21 cellular contexts compared by ENCODE assay signal in the genomic region with DNA sequence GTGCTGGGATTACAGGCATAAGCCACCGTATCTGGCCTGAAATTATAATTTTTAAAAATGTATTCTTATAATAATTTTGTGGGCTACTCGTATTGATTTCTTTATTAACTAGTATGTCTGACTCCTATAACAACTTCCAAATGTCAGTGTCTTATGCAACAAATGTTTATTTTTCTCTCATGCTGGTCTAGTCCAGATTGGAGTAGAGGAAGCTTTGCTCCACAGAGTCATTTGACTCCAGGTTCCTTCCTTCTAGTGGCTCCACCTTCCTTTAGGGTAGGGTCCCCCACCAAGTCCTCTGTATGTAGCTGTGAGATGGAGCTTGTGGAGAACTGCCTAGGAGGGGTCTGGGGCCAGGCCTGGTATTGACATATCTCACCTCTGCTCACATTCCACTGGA. TPM values are rescaled to one million over a fixed set of nuclear protein-coding genes. Genes with fewer than 3 reads are reported as not detected.
DNase-seq lines count a peak whose midpoint lies in the region; ATAC-seq and TF ChIP-seq lines count a peak whose summit lies in the region.
"Had no signal": no experiment of that assay in that cellular context is flagged by ENCODE, and none has a peak within 500 bp of the region (broad histone marks: within the 10 kb centered on the region; RNA-seq: fewer than 3 reads in every experiment).

No MANE protein-coding gene starts in this region.

- H3K9me3 ChIP-seq in Panc1 (ENCODE audit: control insufficient read depth, insufficient read depth, low read depth, low read length) (no peaks in the 10 kb centered on the region), transverse colon (no peaks in the 10 kb centered on the region)
- H3K9me3 ChIP-seq: Peyer's patch had no signal

- H3K27me3 ChIP-seq in Panc1 (ENCODE audit: control insufficient read depth, insufficient read depth, low read length), result no peaks in the 10 kb centered on the region
- no peaks in the 10 kb centered on the region for H3K27me3 ChIP-seq in transverse colon
- H3K27me3 ChIP-seq: Peyer's patch had no signal

- H3K27ac ChIP-seq in Panc1 (ENCODE audit: low read length) (no peak overlapping the region), transverse colon (no peak overlapping the region)
- H3K27ac ChIP-seq: C4-2B, KMS-11, Peyer's patch had no signal

- peaks cover 10 to 40% of the 10 kb centered on the region in 2 donors for H3K36me3 Mint-ChIP-seq in activated T-cell treated with anti-CD3 and anti-CD28 coated beads, Interleukin-2, amount 50 U/mL, for 72 hours (ENCODE audit: insufficient read depth in 2 of 2)
- H3K36me3 Mint-ChIP-seq in activated T-cell treated with anti-CD3 and anti-CD28 coated beads, Interleukin-2, amount 50 U/mL, for 4 hours (ENCODE audit: insufficient read depth), result no peaks in the 10 kb centered on the region

- no peak for TF ChIP-seq POLR2A in transverse colon (IDR thresholded peaks at IDR 0.05)

- H3K4me3 Mint-ChIP-seq in activated T-cell treated with anti-CD3 and anti-CD28 coated beads, Interleukin-2, amount 50 U/mL, for 72 hours, result peak overlapping the region; percentile 18 to 39
- no peak overlapping the region for H3K4me3 Mint-ChIP-seq in activated T-cell treated with anti-CD3 and anti-CD28 coated beads, Interleukin-2, amount 50 U/mL, for 4 hours
- H3K4me3 Mint-ChIP-seq: H9 had no signal

- 90 to 94% methylated on average over 2 of the region's 2 CpGs for WGBS in transverse colon (ENCODE audit: low coverage in 1 of 2), 2 donors

- no peaks in the 10 kb centered on the region for H3K9me3 Mint-ChIP-seq in activated T-cell treated with anti-CD3 and anti-CD28 coated beads, Interleukin-2, amount 50 U/mL, for 72 hours
- H3K9me3 Mint-ChIP-seq in activated T-cell treated with anti-CD3 and anti-CD28 coated beads, Interleukin-2, amount 50 U/mL, for 4 hours, result no peaks in the 10 kb centered on the region
- H3K9me3 Mint-ChIP-seq: H9 had no signal

- intact Hi-C loops in Panc1 (cut with micrococcal nuclease; ENCODE audit: unreplicated experiment) (no loop called here), transverse colon (cut with DNase I; ENCODE audit: low total_unique reads) (no loop called here)

- peaks cover 3% of the 10 kb centered on the region; the same call in 1 of the 2 replicates for H3K4me1 ChIP-seq in Panc1 (ENCODE audit: control insufficient read depth, insufficient read depth, low read length)
- no peaks in the 10 kb centered on the region for H3K4me1 ChIP-seq in transverse colon
- H3K4me1 ChIP-seq: Peyer's patch had no signal

- H3K4me1 Mint-ChIP-seq in activated T-cell treated with anti-CD3 and anti-CD28 coated beads, Interleukin-2, amount 50 U/mL, for 72 hours (ENCODE audit: low read depth), result peaks cover 55% of the 10 kb centered on the region
- H3K4me1 Mint-ChIP-seq in activated T-cell treated with anti-CD3 and anti-CD28 coated beads, Interleukin-2, amount 50 U/mL, for 4 hours (ENCODE audit: low read depth), result peaks cover 20% of the 10 kb centered on the region
- H3K4me1 Mint-ChIP-seq: H9 had no signal

- TF ChIP-seq EP300 in transverse colon (IDR thresholded peaks at IDR 0.05; ENCODE audit: low read depth), result no peak

- CTCF ChIA-PET in Panc1 (lab: Charles Lee), result interaction anchor here (0.7 kb wide), 1 partner anchor 140 kb away, joined by 3 read pairs; no protein-coding TSS in a partner anchor

- H3K27ac Mint-ChIP-seq in activated T-cell treated with anti-CD3 and anti-CD28 coated beads, Interleukin-2, amount 50 U/mL, for 72 hours, result no peak overlapping the region
- H3K27ac Mint-ChIP-seq: H9 had no signal

- BruUV-seq in Panc1 (replicated peaks; lab: Mats Ljungman, UMichigan), result no TSS peak

- no peak for ATAC-seq in activated T-cell treated with anti-CD3 and anti-CD28 coated beads, Interleukin-2, amount 50 U/mL, for 72 hours (replicated peaks in 1 of 2)
- ATAC-seq in activated T-cell treated with anti-CD3 and anti-CD28 coated beads, Interleukin-2, amount 50 U/mL, for 4 hours, result no peak
- peak; percentile 57 for ATAC-seq in Panc1
- ATAC-seq: GM12878, SK-N-SH treated with all-trans-retinoic acid at 6 μM for 48 hours had no signal

- no peak overlapping the region for H3K4me3 ChIP-seq in Panc1 (ENCODE audit: low read depth in 2 of 2, low read length in 2 of 2)
- no peak overlapping the region for H3K4me3 ChIP-seq in transverse colon
- H3K4me3 ChIP-seq: GM12878, Peyer's patch had no signal

- POLR2A ChIA-PET in Panc1 (lab: Charles Lee), result no interaction called here

- no peak for TF ChIP-seq CTCF in Panc1 (IDR thresholded peaks at IDR 0.05)
- no peak for TF ChIP-seq CTCF in transverse colon (IDR thresholded peaks at IDR 0.05)

- H3K36me3 ChIP-seq in Panc1 (ENCODE audit: control insufficient read depth, insufficient read depth, low read length), result peaks cover 66% of the 10 kb centered on the region
- H3K36me3 ChIP-seq in transverse colon, result no peaks in the 10 kb centered on the region
- H3K36me3 ChIP-seq: Peyer's patch had no signal

- DNase-seq in activated T-cell treated with anti-CD3 and anti-CD28 coated beads, Interleukin-2, amount 50 U/mL, for 72 hours, result no peak
- DNase-seq in activated T-cell treated with anti-CD3 and anti-CD28 coated beads, Interleukin-2, amount 50 U/mL, for 4 hours, result no peak
- no peak for DNase-seq in Panc1 (ENCODE audit: low read depth, low spot score)
- peak; percentile 34 for DNase-seq in fibroblast of peridontal ligament (ENCODE audit: extremely low read depth)
- DNase-seq in SW 1271 (lab: John Stamatoyannopoulos, UW), result no peak
- DNase-seq in transverse colon, result no peak
- DNase-seq in SKM-1 treated with dmso at 0.1 percent for 144 hours (lab: John Stamatoyannopoulos, UW; ENCODE audit: unreplicated experiment), result no peak
- DNase-seq: DMS79 treated with DMSO at 0.1 percent for 48 hours; H9; MV-4-11; NCI-H1105 treated with DMSO at 0.1 percent for 48 hours; NCI-H2029 treated with DMSO at 0.1 percent for 48 hours; NCI-H226; NCI-H510A treated with DMSO at 0.1 percent for 48 hours; NCI-H748 treated with DMSO at 0.1 percent for 48 hours; NK-92 treated with Interleukin-12 subunit alpha and Interleukin-12 subunit beta, amount 100 ng/mL, for 24 hours; Peyer's patch had no signal

- no peaks in the 10 kb centered on the region for H3K27me3 Mint-ChIP-seq in activated T-cell treated with anti-CD3 and anti-CD28 coated beads, Interleukin-2, amount 50 U/mL, for 72 hours (ENCODE audit: low read depth)
- H3K27me3 Mint-ChIP-seq in activated T-cell treated with anti-CD3 and anti-CD28 coated beads, Interleukin-2, amount 50 U/mL, for 4 hours (ENCODE audit: low read depth), result no peaks in the 10 kb centered on the region

- in situ Hi-C loops in Panc1 (cut with HindIII; ENCODE audit: low pct_unique_long_range_greater_than_20kb, low sequenced_read_pairs) (no loop called here), transverse colon (cut with MboI; ENCODE audit: low pct_ligation_motif_present in 1 of 4, low pct_unique_long_range_greater_than_20kb in 1 of 4, low sequenced_read_pairs in 3 of 4) (loop anchor here in 1 of 4 donors (25.0 kb wide), 1 partner anchor 418 kb away; no protein-coding TSS in a partner anchor)

RNA-seq across cellular contexts. Expression of a gene that starts 8.7 kb away (rescaled TPM):
- 10 to 100 TPM; 46.6 to 55.8 TPM for total RNA-seq in activated T-cell treated with anti-CD3 and anti-CD28 coated beads, Interleukin-2, amount 50 U/mL, for 72 hours
- total RNA-seq in activated T-cell treated with anti-CD3 and anti-CD28 coated beads, Interleukin-2, amount 50 U/mL, for 4 hours, result 1 to 10 TPM; 6.0 to 8.2 (median 8.0) TPM
- total RNA-seq in Panc1 (2021; ENCODE audit: unreplicated experiment), result 96.4 TPM
- 29.0 TPM for polyA plus RNA-seq in Panc1 (2012; ENCODE audit: insufficient read length)
- total RNA-seq in transverse colon, result 10 to 100 TPM in 1 of 4 donors, 1 to 10 TPM in 2, not detected in 1; 1.1 to 13.1 (median 4.3) TPM

RNA-seq across cellular contexts. Expression of a gene that starts 22.9 kb away (rescaled TPM):
- total RNA-seq in activated T-cell treated with anti-CD3 and anti-CD28 coated beads, Interleukin-2, amount 50 U/mL, for 72 hours, result 10 to 100 TPM; 32.3 to 32.4 TPM
- total RNA-seq in activated T-cell treated with anti-CD3 and anti-CD28 coated beads, Interleukin-2, amount 50 U/mL, for 4 hours, result 10 to 100 TPM; 39.2 to 65.4 (median 42.6) TPM
- 376 TPM for total RNA-seq in Panc1 (2021; ENCODE audit: unreplicated experiment)
- polyA plus RNA-seq in Panc1 (2012; ENCODE audit: insufficient read length), result 187 TPM
- 10 to 100 TPM; 18.9 to 57.2 (median 50.2) TPM for total RNA-seq in transverse colon
